In genomic region chrX:152821145-152821765, GRCh38 we compare ENCODE assay signal across 8 cellular contexts. TPM values are rescaled to one million over a fixed set of nuclear protein-coding genes. Genes with fewer than 3 reads are reported as not detected.
DNase-seq lines count a peak whose midpoint lies in the region; ATAC-seq and TF ChIP-seq lines count a peak whose summit lies in the region.

No MANE protein-coding gene starts in this region.

- BruUV-seq in mammary epithelial cell (replicated peaks; lab: Mats Ljungman, UMichigan), result no TSS peak

- no peaks in the 10 kb centered on the region for H3K9me3 ChIP-seq in BE2C
- no peaks in the 10 kb centered on the region for H3K9me3 ChIP-seq in mammary epithelial cell (replicated peaks; ENCODE audit: insufficient read depth, low read length)
- no peaks in the 10 kb centered on the region for H3K9me3 ChIP-seq in neural progenitor cell (ENCODE audit: low read depth)
- H3K9me3 ChIP-seq in suprapubic skin, result no peaks in the 10 kb centered on the region

- H3K9ac ChIP-seq in mammary epithelial cell (ENCODE audit: insufficient read depth, low read length) (no peak overlapping the region), neural progenitor cell (no peak overlapping the region)

- ATAC-seq in HG03460 (IDR thresholded peaks at IDR 0.05; ENCODE audit: unreplicated experiment), result no peak
- no peak for ATAC-seq in HG02588 (IDR thresholded peaks at IDR 0.05; ENCODE audit: unreplicated experiment)

- TF ChIP-seq POLR2A in suprapubic skin (IDR thresholded peaks at IDR 0.05), result no peak

- H3K27me3 ChIP-seq in BE2C (no peaks in the 10 kb centered on the region; the same call in 1 of the 2 replicates), mammary epithelial cell (ENCODE audit: insufficient read depth, low read length) (no peaks in the 10 kb centered on the region), neural progenitor cell (peaks cover 27% of the 10 kb centered on the region), suprapubic skin (no peaks in the 10 kb centered on the region)

- H4K20me1 ChIP-seq in mammary epithelial cell (ENCODE audit: insufficient read depth, low read length) (no peaks in the 10 kb centered on the region), neural progenitor cell (ENCODE audit: low read depth) (no peaks in the 10 kb centered on the region)

- no peak for TF ChIP-seq EP300 in suprapubic skin (IDR thresholded peaks at IDR 0.05)

- H3K9me3 Mint-ChIP-seq in neural progenitor cell, result no peaks in the 10 kb centered on the region

- WGBS in mammary epithelial cell (ENCODE audit: low coverage, missing lambda C conversion rate), result 54% methylated on average over 3 of the region's 3 CpGs
- 62% methylated on average over 3 of the region's 3 CpGs for WGBS in suprapubic skin

- DNase-seq in BE2C, result peak; percentile 66
- DNase-seq in GM13977 (ENCODE audit: low spot score), result no peak
- peak; percentile 27 for DNase-seq in NCI-H2171 treated with DMSO at 0.1 percent for 48 hours (lab: John Stamatoyannopoulos, UW)
- DNase-seq in mammary epithelial cell, result peak; percentile 13
- peak; percentile 72 for DNase-seq in neural progenitor cell (ENCODE audit: low spot score)
- no peak for DNase-seq in suprapubic skin (ENCODE audit: low spot score in 2 of 2)

- no peaks in the 10 kb centered on the region for H3K36me3 ChIP-seq in BE2C
- no peaks in the 10 kb centered on the region for H3K36me3 ChIP-seq in mammary epithelial cell (ENCODE audit: insufficient read depth, low read length)
- H3K36me3 ChIP-seq in neural progenitor cell, result no peaks in the 10 kb centered on the region
- H3K36me3 ChIP-seq in suprapubic skin, result no peaks in the 10 kb centered on the region

- H3K27me3 Mint-ChIP-seq in neural progenitor cell (ENCODE audit: insufficient read depth, low read depth), result peaks cover 5% of the 10 kb centered on the region

- H3K36me3 Mint-ChIP-seq in neural progenitor cell, result no peaks in the 10 kb centered on the region

- CTCF ChIA-PET in mammary epithelial cell (lab: Charles Lee; ENCODE audit: low non-redundant PET), result interaction anchor here (0.6 to 0.7 kb wide), 3 partner anchors 115 to 842 kb away, joined by 3 to 5 read pairs (median 5); no protein-coding TSS in a partner anchor

- H3K4me1 ChIP-seq in BE2C (no peaks in the 10 kb centered on the region), mammary epithelial cell (ENCODE audit: insufficient read depth, low read length) (peaks cover 5% of the 10 kb centered on the region), neural progenitor cell (no peaks in the 10 kb centered on the region), suprapubic skin (no peaks in the 10 kb centered on the region)

- no peaks in the 10 kb centered on the region for H3F3A ChIP-seq in neural progenitor cell (ENCODE audit: low read depth)

- H3K27ac Mint-ChIP-seq in neural progenitor cell, result no peak overlapping the region

- in situ Hi-C loops in GM13977 (cut with MboI; ENCODE audit: low pct_unique_long_range_greater_than_20kb, low sequenced_read_pairs, unreplicated experiment), result loop anchor here (25.0 kb wide), 2 partner anchors 159 to 1059 kb away; no protein-coding TSS in a partner anchor
- in situ Hi-C loops in mammary epithelial cell (cut with MboI; ENCODE audit: low sequenced_read_pairs in 2 of 2), result loop anchor here (10.0 to 25.0 kb wide), 4 partner anchors 64 to 1084 kb away; partner anchors contain the start of genes CNGA2 (in 1 of the 2) and GABRQ (in 1 of the 2)

- no peak overlapping the region for H3K4me2 ChIP-seq in mammary epithelial cell (ENCODE audit: insufficient read depth, low read depth, low read length)
- H3K4me2 ChIP-seq in neural progenitor cell, result no peak overlapping the region

- H3K79me2 ChIP-seq in mammary epithelial cell (ENCODE audit: insufficient read depth, low read length) (no peaks in the 10 kb centered on the region), neural progenitor cell (ENCODE audit: low read depth) (no peaks in the 10 kb centered on the region)

- TF ChIP-seq CTCF in BE2C (IDR thresholded peaks at IDR 0.05; ENCODE audit: low read depth, low read length) (peak; percentile 79), GM13977 (IDR thresholded peaks at IDR 0.05; ENCODE audit: extremely low read depth, insufficient read depth, missing control alignments) (peak; percentile 58), mammary epithelial cell (conservative IDR thresholded peaks at IDR 0.05 in 1 of 2, IDR thresholded peaks at IDR 0.05 in 1 of 2; ENCODE audit: extremely low read depth in 1 of 2, insufficient read depth in 1 of 2, low read depth in 1 of 2, low read length in 2 of 2) (peak; percentile 56 to 71), neural progenitor cell (IDR thresholded peaks at IDR 0.05) (peak; percentile 70), suprapubic skin (IDR thresholded peaks at IDR 0.05) (peak in 1 of 2 donors; percentile 27)

- H3K4me1 Mint-ChIP-seq in neural progenitor cell, result no peaks in the 10 kb centered on the region

- H3K4me3 ChIP-seq in BE2C (ENCODE audit: low read depth, low read length), result no peak overlapping the region
- H3K4me3 ChIP-seq in mammary epithelial cell (replicated peaks in 1 of 3; ENCODE audit: insufficient read depth in 1 of 3, low read depth in 2 of 3, low read length in 3 of 3), result no peak overlapping the region
- no peak overlapping the region for H3K4me3 ChIP-seq in neural progenitor cell
- H3K4me3 ChIP-seq in suprapubic skin, result no peak overlapping the region

- intact Hi-C loops in mammary epithelial cell (cut with micrococcal nuclease), result loop anchor here (1.0 to 2.0 kb wide), 3 partner anchors 106 to 183 kb away; no protein-coding TSS in a partner anchor

- no peak overlapping the region for H2AFZ ChIP-seq in mammary epithelial cell (ENCODE audit: low read depth, low read length)
- H2AFZ ChIP-seq in neural progenitor cell (replicated peaks), result no peak overlapping the region

- H3K4me3 Mint-ChIP-seq in neural progenitor cell, result no peak overlapping the region

- H3K27ac ChIP-seq in mammary epithelial cell (ENCODE audit: insufficient read depth, low read depth, low read length), result no peak overlapping the region
- no peak overlapping the region for H3K27ac ChIP-seq in neural progenitor cell
- H3K27ac ChIP-seq in suprapubic skin, result no peak overlapping the region

- dilution Hi-C loops in mammary epithelial cell (cut with HindIII; ENCODE audit: low sequenced_read_pairs), result no loop called here

RNA-seq across cellular contexts. Expression of gene CETN2, which starts 9.3 kb away (rescaled TPM):
- 22.0 TPM for polyA plus RNA-seq in BE2C (2012; ENCODE audit: insufficient read depth, insufficient read length, low read depth)
- 10 to 100 TPM; 35.7 to 40.6 TPM for total RNA-seq in mammary epithelial cell
- polyA plus RNA-seq in mammary epithelial cell, result 36.0 TPM
- polyA minus RNA-seq in mammary epithelial cell, result 10.5 TPM
- 43.5 and 82.3 TPM in 2 replicates for total RNA-seq in neural progenitor cell (ENCODE audit: low replicate concordance)
- total RNA-seq in suprapubic skin, result 10 to 100 TPM in 3 of 4 donors, 1 to 10 TPM in 1; 8.9 to 24.1 (median 18.7) TPM

RNA-seq across cellular contexts. Expression of gene NSDHL, which starts 9.6 kb away (rescaled TPM):
- polyA plus RNA-seq in BE2C (2012; ENCODE audit: insufficient read depth, insufficient read length, low read depth), result 45.3 TPM
- total RNA-seq in mammary epithelial cell (10 to 100 TPM; 30.3 to 45.8 TPM), neural progenitor cell (ENCODE audit: low replicate concordance) (15.2 and 15.9 TPM in 2 replicates), suprapubic skin (10 to 100 TPM; 11.8 to 34.1 (median 22.4) TPM)
- 87.3 TPM for polyA plus RNA-seq in mammary epithelial cell
- 50.6 TPM for polyA minus RNA-seq in mammary epithelial cell

RNA-seq across cellular contexts. Expression of gene MAGEA6, which starts 51.8 kb away (rescaled TPM):
- 1.4 TPM for polyA plus RNA-seq in BE2C (2012; ENCODE audit: insufficient read depth, insufficient read length, low read depth)
- total RNA-seq in mammary epithelial cell (not detected), neural progenitor cell (ENCODE audit: low replicate concordance) (not detected in 2 replicates), suprapubic skin (not detected)
- polyA plus RNA-seq in mammary epithelial cell, result not detected
- polyA minus RNA-seq in mammary epithelial cell, result not detected

Comparison
In these comparisons a context has a peak if more than half of its experiments do, and no peak if none do; other contexts are left out.
1. DNase-seq: peak in BE2C (single experiment), NCI-H2171 treated with DMSO at 0.1 percent for 48 hours (single experiment), mammary epithelial cell (single experiment) and neural progenitor cell (single experiment); none in GM13977 (single experiment) and suprapubic skin (0 of 2).